8 cellular contexts compared by ENCODE assay signal in the genomic region with DNA sequence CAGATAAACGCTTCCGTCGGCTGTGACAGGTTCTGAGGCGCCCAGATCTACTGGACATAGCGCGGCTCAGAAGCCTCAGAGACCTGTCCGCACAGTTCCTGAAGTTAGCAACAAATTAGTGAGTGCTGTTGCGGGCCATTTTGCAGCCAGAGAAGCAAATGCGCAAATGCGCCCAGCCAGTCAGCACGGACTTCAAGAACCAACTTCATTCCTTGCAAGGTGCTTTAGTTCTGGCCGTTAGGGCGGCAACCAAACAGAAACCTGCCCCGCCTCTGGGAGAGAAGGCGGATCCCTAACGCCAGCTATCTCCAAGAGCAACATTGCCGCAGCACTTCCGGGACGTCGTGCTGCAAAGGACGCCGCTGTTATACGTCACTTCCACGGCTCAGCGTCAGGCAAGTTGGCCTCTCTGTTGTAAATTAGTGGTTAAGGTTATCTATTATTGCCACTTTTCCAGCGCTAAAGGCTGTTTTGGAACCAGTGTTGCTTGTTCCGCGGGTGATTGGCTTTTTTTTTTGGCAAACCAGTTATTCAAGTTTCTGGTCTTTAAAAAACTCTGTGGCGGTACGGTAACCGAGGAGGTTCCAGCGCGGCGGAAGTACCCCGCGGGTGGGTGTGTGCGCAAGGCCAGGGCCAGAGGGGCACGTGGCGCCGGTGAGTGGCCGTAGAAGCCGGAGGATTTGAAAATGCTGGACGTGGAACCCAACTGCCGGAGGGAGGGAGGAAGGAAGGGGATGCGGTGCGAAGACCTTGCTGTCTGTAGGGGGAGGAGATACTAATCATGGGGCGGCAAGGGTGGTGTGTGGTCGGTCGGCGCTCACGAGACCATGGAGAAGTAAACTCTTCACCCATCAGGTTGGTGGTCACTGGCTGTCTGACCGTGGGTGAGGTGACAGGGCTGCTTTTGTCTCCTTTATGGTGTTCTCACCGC. TPM values are rescaled to one million over a fixed set of nuclear protein-coding genes. Genes with fewer than 3 reads are reported as not detected.
DNase-seq lines count a peak whose midpoint lies in the region; ATAC-seq and TF ChIP-seq lines count a peak whose summit lies in the region.

Gene GAR1 (plus strand): TSS at position 612 of the 931 bp plus-strand sequence. CDS start 403 bp downstream, outside the sequence.

- intact Hi-C loops in CD8-positive, alpha-beta T cell (cut with DNase I, micrococcal nuclease), result loop anchor here (1.0 to 10.0 kb wide), 13 partner anchors 84 to 1828 kb away; partner anchors contain the start of genes CASP6 (in 2 of the 2), ELOVL6 (in 2 of the 2), MCUB (in 2 of the 2) and OSTC (in 2 of the 2)

- peak within 1 kb of the TSS; percentile 96 for H3K27ac ChIP-seq in CD8-positive, alpha-beta T cell (ENCODE audit: low read depth, low read length)

- peak within 1 kb of the TSS; percentile 85 for H3K4me3 ChIP-seq in CD8-positive, alpha-beta T cell (ENCODE audit: low read depth, low read length)

- H3K27ac Mint-ChIP-seq in CD8-positive, alpha-beta T cell, result peak within 1 kb of the TSS; percentile 99

- peaks cover 43% of the 10 kb centered on the region for H3K4me1 Mint-ChIP-seq in CD8-positive, alpha-beta T cell (ENCODE audit: low read depth)

- peak; percentile 67 to 89 (median 84) for DNase-seq in CD8-positive, alpha-beta T cell
- peak; percentile 92 for DNase-seq in HS-27A (ENCODE audit: low read depth)
- peak; percentile 35 for DNase-seq in NK-92 (lab: John Stamatoyannopoulos, UW; ENCODE audit: unreplicated experiment)
- peak; percentile 69 to 72 for DNase-seq in activated CD8-positive, alpha-beta memory T cell treated with anti-CD3 and anti-CD28 coated beads for 1 hour (ENCODE audit: extremely low read depth in 1 of 2, low read depth in 1 of 2)
- DNase-seq in effector CD8-positive, alpha-beta T cell (lab: John Stamatoyannopoulos, UW), result peak; percentile 77
- peak; percentile 95 for DNase-seq in lung microvascular endothelial cell (ENCODE audit: low read depth in 2 of 2)
- DNase-seq in stimulated activated CD4-positive, alpha-beta T cell treated with anti-CD3 and anti-CD28 coated beads, TNF-alpha, amount 100 ng/mL, for 48 hours (ENCODE audit: low read depth in 3 of 3), result peak; percentile 79 to 83 (median 80)

- peak; percentile 92 for ATAC-seq in CD8-positive, alpha-beta T cell
- ATAC-seq in GM19467 (IDR thresholded peaks at IDR 0.05; ENCODE audit: unreplicated experiment), result peak; percentile 99

- CTCF ChIA-PET in CD8-positive, alpha-beta T cell (lab: Charles Lee), result interaction anchor here (0.5 to 3.2 kb wide), 4 partner anchors 11 to 382 kb away, joined by 3 to 10 read pairs (median 6); partner anchors contain the start of gene SEC24B

- peaks cover 16% of the 10 kb centered on the region for H3K4me1 ChIP-seq in CD8-positive, alpha-beta T cell (ENCODE audit: insufficient read depth, low read length)

- peaks cover 47% of the 10 kb centered on the region for H3K36me3 Mint-ChIP-seq in CD8-positive, alpha-beta T cell

- H3K36me3 ChIP-seq in CD8-positive, alpha-beta T cell (ENCODE audit: insufficient read depth, low read length), result peaks cover 10% of the 10 kb centered on the region

- H3K27me3 ChIP-seq in CD8-positive, alpha-beta T cell (ENCODE audit: insufficient read depth, low read length), result no peaks in the 10 kb centered on the region

- H3K27me3 Mint-ChIP-seq in CD8-positive, alpha-beta T cell (ENCODE audit: low read depth), result no peaks in the 10 kb centered on the region

- H3K4me3 Mint-ChIP-seq in CD8-positive, alpha-beta T cell, result peak within 1 kb of the TSS; percentile 99

- H3K9me3 ChIP-seq in CD8-positive, alpha-beta T cell (ENCODE audit: low read length), result no peaks in the 10 kb centered on the region

- no peaks in the 10 kb centered on the region for H3K9me3 Mint-ChIP-seq in CD8-positive, alpha-beta T cell

- no peak for TF ChIP-seq CTCF in CD8-positive, alpha-beta T cell (IDR thresholded peaks at IDR 0.05)

- POLR2A ChIA-PET in CD8-positive, alpha-beta T cell (lab: Charles Lee), result interaction anchor here (0.5 to 1.3 kb wide), 4 partner anchors 11 to 382 kb away, joined by 3 to 4 read pairs (median 4); partner anchors contain the start of gene SEC24B

RNA-seq across cellular contexts. Expression of gene GAR1, which starts in this region (rescaled TPM):
- total RNA-seq in CD8-positive, alpha-beta T cell, result 10 to 100 TPM; 11.8 to 15.4 TPM
- total RNA-seq in lung microvascular endothelial cell, result 2.2 TPM in 2 replicates

Comparison
In these comparisons a context has a peak if more than half of its experiments do, and no peak if none do; other contexts are left out.
1. Peak in every context shown above with its lines: DNase-seq, ATAC-seq, H3K4me3 ChIP-seq and H3K27ac ChIP-seq.
2. DNase-seq: peak in every context shown above with its lines; median percentile 95 in lung microvascular endothelial cell; 92 in HS-27A; 84 in CD8-positive, alpha-beta T cell; 80 in stimulated activated CD4-positive, alpha-beta T cell treated with anti-CD3 and anti-CD28 coated beads, TNF-alpha, amount 100 ng/mL, for 48 hours; 77 in effector CD8-positive, alpha-beta T cell; 70 in activated CD8-positive, alpha-beta memory T cell treated with anti-CD3 and anti-CD28 coated beads for 1 hour; 35 in NK-92.